ENCODE assay signal across 13 cellular contexts in the genomic region with DNA sequence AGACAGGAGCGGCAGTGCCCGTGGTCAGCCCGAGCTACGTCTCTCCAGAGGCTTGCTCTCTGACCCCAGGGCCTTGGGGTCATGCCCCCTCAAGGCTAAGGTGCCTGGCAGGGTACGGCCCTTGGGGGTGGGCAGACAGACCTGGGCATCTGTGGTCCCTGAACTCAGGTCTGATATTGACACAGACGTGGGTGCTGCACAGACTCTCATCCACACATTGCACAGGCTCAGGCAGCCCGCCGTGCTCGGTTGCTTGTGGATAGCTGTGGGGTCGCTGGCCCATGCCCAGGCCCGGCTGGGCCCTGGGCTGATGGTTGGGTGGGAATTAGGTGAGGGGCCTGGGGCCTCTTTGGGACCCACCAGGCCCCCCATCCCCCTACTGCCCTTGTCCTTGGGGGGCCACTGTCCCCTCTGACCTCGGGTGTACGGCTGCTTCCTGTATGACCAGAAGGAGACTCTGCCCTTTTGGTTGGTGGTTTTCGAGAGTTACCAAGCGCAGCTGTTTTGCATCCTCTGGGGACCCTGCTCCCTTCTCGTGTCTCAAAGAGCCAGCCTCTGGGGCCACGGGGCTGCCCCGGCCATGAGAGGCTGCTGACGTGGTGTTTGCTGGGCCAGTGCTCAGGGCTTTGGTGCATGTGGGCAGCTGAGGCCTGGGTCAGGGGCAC. TPM values are rescaled to one million over a fixed set of nuclear protein-coding genes. Genes with fewer than 3 reads are reported as not detected.
A peak's percentile ranks its signal among the peaks of the same experiment; 100 is the strongest.
DNase-seq lines count a peak whose midpoint lies in the region; ATAC-seq and TF ChIP-seq lines count a peak whose summit lies in the region.
"Had no signal": no experiment of that assay in that cellular context is flagged by ENCODE, and none has a peak within 500 bp of the region (broad histone marks: within the 10 kb centered on the region; RNA-seq: fewer than 3 reads in every experiment).

No MANE protein-coding gene starts in this region.

- H3K9me3 Mint-ChIP-seq in activated naive CD4-positive, alpha-beta T cell treated with anti-CD3 and anti-CD28 coated beads, Interleukin-2, amount 50 U/mL, for 72 hours = no peaks in the 10 kb centered on the region

- H3K4me3 ChIP-seq in NB4 (ENCODE audit: low read depth, low read length) = no peak overlapping the region
- H3K4me3 ChIP-seq: pancreas, tibial nerve had no signal

- TF ChIP-seq CTCF in GM10266 (IDR thresholded peaks at IDR 0.05; ENCODE audit: control insufficient read depth, insufficient read depth, low read depth, missing control alignments) = no peak
- no peak for TF ChIP-seq CTCF in NB4 (IDR thresholded peaks at IDR 0.05; ENCODE audit: low read depth, low read length)
- TF ChIP-seq CTCF in foreskin keratinocyte (conservative IDR thresholded peaks at IDR 0.05) = no peak

- no peak overlapping the region for H3K27ac Mint-ChIP-seq in activated naive CD4-positive, alpha-beta T cell treated with anti-CD3 and anti-CD28 coated beads, Interleukin-2, amount 50 U/mL, for 72 hours

- H3K4me1 ChIP-seq in foreskin keratinocyte = no peaks in the 10 kb centered on the region
- H3K4me1 ChIP-seq: pancreas had no signal

- no peak for TF ChIP-seq POLR2A in NB4 (IDR thresholded peaks at IDR 0.05; ENCODE audit: extremely low read depth, insufficient read length)

- no peak overlapping the region for H3K27ac ChIP-seq in foreskin keratinocyte
- H3K27ac ChIP-seq: brain microvascular endothelial cell, pancreas, tibial nerve had no signal

- DNase-seq in GM10266 (ENCODE audit: extremely low spot score) (peak; percentile 88), NB4 (ENCODE audit: low read depth) (peak; percentile 60), foreskin keratinocyte (no peak), CD1c-positive myeloid dendritic cell (ENCODE audit: extremely low spot score) (no peak)
- no peak for DNase-seq in activated CD4-positive, alpha-beta T cell treated with anti-CD3 and anti-CD28 coated beads, Interleukin-2, amount 50 U/mL, for 48 hours
- DNase-seq in activated naive CD4-positive, alpha-beta T cell treated with anti-CD3 and anti-CD28 coated beads, Interleukin-2, amount 50 U/mL, for 72 hours (ENCODE audit: low spot score in 2 of 2) = no peak
- DNase-seq: brain microvascular endothelial cell, GF-D8, NCI-H774, pancreas had no signal

- peak; percentile 78 for ATAC-seq in GM19397 (IDR thresholded peaks at IDR 0.05; ENCODE audit: unreplicated experiment)
- peak; percentile 68 for ATAC-seq in HG02885 (IDR thresholded peaks at IDR 0.05; ENCODE audit: poor library complexity, unreplicated experiment)
- ATAC-seq in foreskin keratinocyte = no peak
- no peak for ATAC-seq in activated naive CD4-positive, alpha-beta T cell treated with anti-CD3 and anti-CD28 coated beads, Interleukin-2, amount 50 U/mL, for 72 hours
- ATAC-seq: pancreas had no signal

- H3K36me3 Mint-ChIP-seq in activated naive CD4-positive, alpha-beta T cell treated with anti-CD3 and anti-CD28 coated beads, Interleukin-2, amount 50 U/mL, for 72 hours = peaks cover 0 to 6% of the 10 kb centered on the region in 2 donors

- H3K27me3 ChIP-seq in foreskin keratinocyte = no peaks in the 10 kb centered on the region
- H3K27me3 ChIP-seq: brain microvascular endothelial cell, pancreas, tibial nerve had no signal

RNA-seq across cellular contexts. Expression of a gene that starts 10.1 kb away (rescaled TPM):
- 6.0 and 6.6 TPM in 2 replicates for total RNA-seq in foreskin keratinocyte
- 5.0 and 5.5 TPM in 2 replicates for polyA plus RNA-seq in foreskin keratinocyte
- 10 to 100 TPM; 10.3 to 27.6 TPM for total RNA-seq in activated naive CD4-positive, alpha-beta T cell treated with anti-CD3 and anti-CD28 coated beads, Interleukin-2, amount 50 U/mL, for 72 hours

RNA-seq across cellular contexts. Expression of a gene that starts 28.3 kb away (rescaled TPM):
- not detected in 2 replicates for total RNA-seq in foreskin keratinocyte
- polyA plus RNA-seq in foreskin keratinocyte = not detected in 2 replicates
- not detected for total RNA-seq in activated naive CD4-positive, alpha-beta T cell treated with anti-CD3 and anti-CD28 coated beads, Interleukin-2, amount 50 U/mL, for 72 hours

RNA-seq across cellular contexts. Expression of a gene that starts 34.7 kb away (rescaled TPM):
- 2.0 and 2.3 TPM in 2 replicates for total RNA-seq in foreskin keratinocyte
- polyA plus RNA-seq in foreskin keratinocyte = 1.8 and 2.3 TPM in 2 replicates
- 10 to 100 TPM in 1 of 2 donors, 1 to 10 TPM in 1; 8.5 to 23.3 TPM for total RNA-seq in activated naive CD4-positive, alpha-beta T cell treated with anti-CD3 and anti-CD28 coated beads, Interleukin-2, amount 50 U/mL, for 72 hours

RNA-seq across cellular contexts. Expression of a gene that starts 48.1 kb away (rescaled TPM):
- total RNA-seq in foreskin keratinocyte = 9.1 and 12.2 TPM in 2 replicates
- 5.4 and 7.0 TPM in 2 replicates for polyA plus RNA-seq in foreskin keratinocyte
- 1 to 10 TPM; 7.8 to 7.9 TPM for total RNA-seq in activated naive CD4-positive, alpha-beta T cell treated with anti-CD3 and anti-CD28 coated beads, Interleukin-2, amount 50 U/mL, for 72 hours

Comparison
In these comparisons a context has a peak if more than half of its experiments do, and no peak if none do; other contexts are left out.
1. DNase-seq: peak in GM10266 (single experiment) and NB4 (single experiment); none in foreskin keratinocyte (0 of 2), activated CD4-positive, alpha-beta T cell treated with anti-CD3 and anti-CD28 coated beads, Interleukin-2, amount 50 U/mL, for 48 hours (0 of 2), CD1c-positive myeloid dendritic cell (single experiment) and activated naive CD4-positive, alpha-beta T cell treated with anti-CD3 and anti-CD28 coated beads, Interleukin-2, amount 50 U/mL, for 72 hours (0 of 2).
2. ATAC-seq: peak in GM19397 (single experiment) and HG02885 (single experiment); none in foreskin keratinocyte (single experiment) and activated naive CD4-positive, alpha-beta T cell treated with anti-CD3 and anti-CD28 coated beads, Interleukin-2, amount 50 U/mL, for 72 hours (0 of 2).